ENCODE assay signal across 1 cellular context in genomic region chr4:151948351-151949016, GRCh38.
TF ChIP-seq lines count a peak whose summit lies in the region.

No MANE protein-coding gene starts in this region.

TF ChIP-seq in IMR-90, 13 proteins besides CTCF, POLR2A, EP300 and RAD21:
- TF ChIP-seq MXI1 (IDR thresholded peaks at IDR 0.05; ENCODE audit: borderline replicate concordance, low read depth, low read length) (no peak), CEBPB (IDR thresholded peaks at IDR 0.05; ENCODE audit: low read depth, low read length) (no peak), MAFK (IDR thresholded peaks at IDR 0.05; ENCODE audit: low read depth, low read length) (no peak), NFE2L2 (IDR thresholded peaks at IDR 0.05; ENCODE audit: low read depth, low read length) (peak; percentile 54; the same call in 1 of the 2 replicates)
